ENCODE assay signal across 21 cellular contexts in the genomic region with DNA sequence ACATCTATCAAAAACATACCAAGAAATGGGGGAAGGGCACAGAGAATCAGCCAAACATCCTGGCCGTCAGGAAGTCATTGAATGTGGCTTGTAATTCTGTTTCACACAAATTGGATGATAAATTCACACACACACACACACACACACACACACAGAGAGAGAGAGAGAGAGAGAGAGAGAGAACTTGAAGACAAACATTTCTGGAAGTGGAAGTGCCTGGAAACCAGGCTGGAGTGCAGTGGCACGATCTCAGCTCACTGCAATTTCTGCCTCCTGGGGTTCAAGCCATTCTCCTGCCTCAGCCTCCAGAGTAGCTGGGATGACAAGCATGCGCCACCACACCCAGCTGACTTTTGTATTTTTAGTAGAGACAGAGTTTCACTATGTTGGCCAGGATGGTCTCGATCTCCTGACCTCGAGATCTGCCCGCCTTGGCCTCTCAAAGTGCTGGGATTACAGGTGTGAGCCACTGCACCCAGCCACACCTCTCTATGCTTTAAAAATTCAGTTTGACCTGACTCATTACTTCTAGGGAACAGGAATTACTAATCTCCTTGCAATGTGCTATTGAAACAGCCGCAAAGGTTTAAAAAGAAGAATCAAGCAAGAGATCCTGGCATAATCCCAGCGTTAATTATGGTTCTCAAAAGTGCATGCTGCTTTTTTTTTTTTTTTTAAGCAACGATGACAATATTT.
DNase-seq lines count a peak whose midpoint lies in the region; ATAC-seq and TF ChIP-seq lines count a peak whose summit lies in the region.
"Had no signal": no experiment of that assay in that cellular context is flagged by ENCODE, and none has a peak within 500 bp of the region (broad histone marks: within the 10 kb centered on the region; RNA-seq: fewer than 3 reads in every experiment).

No MANE protein-coding gene starts in this region.

- CTCF ChIA-PET in RWPE1 (lab: Yijun Ruan, JAX), result no interaction called here

- POLR2A ChIA-PET in RWPE1 (lab: Yijun Ruan, JAX; ENCODE audit: low non-redundant PET), result no interaction called here

- no peak overlapping the region for H3K4me3 ChIP-seq in neuron (ENCODE audit: low read length)
- H3K4me3 ChIP-seq: prostate gland, skin epidermis had no signal

- H2AFZ ChIP-seq in neuron (ENCODE audit: low read depth, low read length), result peak overlapping the region; percentile 14

- no peak overlapping the region for H3K27ac ChIP-seq in RWPE1
- H3K27ac ChIP-seq: neutrophil, prostate gland, skin epidermis had no signal

- H3K9me3 ChIP-seq in neuron (ENCODE audit: low read length), result no peaks in the 10 kb centered on the region
- H3K9me3 ChIP-seq: neutrophil, prostate gland had no signal

- ATAC-seq in esophagus mucosa, result peak; percentile 85
- ATAC-seq: activated CD8-positive, alpha-beta T cell treated with anti-CD3 and anti-CD28 coated beads, Interleukin-2, amount 10 ng/mL, durations not matched to agents 7 days and 5 days had no signal

- DNase-seq in EH (ENCODE audit: low read depth) (peak; percentile 51), RWPE1 (ENCODE audit: low spot score) (peak; percentile 3), OCI-M2 (lab: John Stamatoyannopoulos, UW; ENCODE audit: unreplicated experiment) (no peak), NCI-H2107 treated with DMSO at 0.1 percent for 48 hours (lab: John Stamatoyannopoulos, UW; ENCODE audit: unreplicated experiment) (no peak), SHP77 (lab: John Stamatoyannopoulos, UW) (no peak), NCI-H2171 treated with DMSO at 0.1 percent for 48 hours (lab: John Stamatoyannopoulos, UW) (no peak)
- DNase-seq: activated CD8-positive, alpha-beta T cell treated with anti-CD3 and anti-CD28 coated beads, Interleukin-2, amount 10 ng/mL, durations not matched to agents 7 days and 5 days; activated gamma-delta T cell; DMS53; effector CD8-positive, alpha-beta T cell; H7; MM.1S; NCI-H1436; NCI-H2107; NCI-H510A treated with DMSO at 0.1 percent for 48 hours; stimulated activated CD4-positive, alpha-beta T cell treated with anti-CD3 and anti-CD28 coated beads, Interleukin-1b, Interleukin-23, amount 100 ng/mL, for 48 hours had no signal

- H3K4me1 ChIP-seq in neuron (ENCODE audit: insufficient read depth, low read length), result peaks cover 2% of the 10 kb centered on the region
- H3K4me1 ChIP-seq: prostate gland had no signal

- H3K36me3 ChIP-seq in neuron (ENCODE audit: insufficient read depth, low read length), result no peaks in the 10 kb centered on the region
- H3K36me3 ChIP-seq: neutrophil, prostate gland had no signal

- TF ChIP-seq CTCF in RWPE1 (conservative IDR thresholded peaks at IDR 0.05; ENCODE audit: low read depth), result no peak

- H3K27me3 ChIP-seq in neuron (ENCODE audit: insufficient read depth, low read length), result no peaks in the 10 kb centered on the region
- H3K27me3 ChIP-seq: neutrophil had no signal

Comparison
In these comparisons a context has a peak if more than half of its experiments do, and no peak if none do; other contexts are left out.
1. DNase-seq: peak in EH (single experiment) and RWPE1 (single experiment); none in OCI-M2 (single experiment), NCI-H2107 treated with DMSO at 0.1 percent for 48 hours (single experiment), SHP77 (0 of 2) and NCI-H2171 treated with DMSO at 0.1 percent for 48 hours (single experiment).